In genomic region chr9:32968101-32969011, GRCh38 we compare ENCODE assay signal across 8 cellular contexts. TPM values are rescaled to one million over a fixed set of nuclear protein-coding genes. Genes with fewer than 3 reads are reported as not detected.
DNase-seq lines count a peak whose midpoint lies in the region; ATAC-seq and TF ChIP-seq lines count a peak whose summit lies in the region.

No MANE protein-coding gene starts in this region.

- no peaks in the 10 kb centered on the region for H3K27me3 ChIP-seq in HCT116 (ENCODE audit: insufficient read depth, low read length)

- H3K4me2 ChIP-seq in HCT116 (ENCODE audit: low read length), result no peak overlapping the region

- no peaks in the 10 kb centered on the region for H3K27me3 Mint-ChIP-seq in activated naive CD4-positive, alpha-beta T cell treated with anti-CD3 and anti-CD28 coated beads for 36 hours (ENCODE audit: low read depth)

- in situ Hi-C loops in SK-MEL-5 (cut with HindIII; ENCODE audit: low pct_unique_long_range_greater_than_20kb, low sequenced_read_pairs), result no loop called here

- no peak overlapping the region for H3K4me3 ChIP-seq in HCT116 (replicated peaks in 1 of 2; ENCODE audit: low read depth in 1 of 2, low read length in 2 of 2)

- H3K79me2 ChIP-seq in HCT116 (ENCODE audit: insufficient read depth, low read length), result no peaks in the 10 kb centered on the region

- H3K36me3 ChIP-seq in HCT116 (ENCODE audit: control insufficient read depth in 1 of 2, insufficient read depth in 2 of 2, low read length in 2 of 2), result peaks cover 5% of the 10 kb centered on the region in 2 experiments; a peak in 2 of 4 replicates

- H3K9ac ChIP-seq in HCT116 (ENCODE audit: low read length), result no peak overlapping the region

- no peaks in the 10 kb centered on the region for H3K9me3 Mint-ChIP-seq in activated naive CD4-positive, alpha-beta T cell treated with anti-CD3 and anti-CD28 coated beads for 36 hours

- CTCF ChIA-PET in HCT116 (lab: Charles Lee), result interaction anchor here (0.7 to 7.7 kb wide), 8 partner anchors 9 to 589 kb away, joined by 3 to 154 read pairs (median 7); partner anchors contain the start of gene ACO1
- CTCF ChIA-PET in activated naive CD4-positive, alpha-beta T cell treated with anti-CD3 and anti-CD28 coated beads for 36 hours (lab: Charles Lee), result interaction anchor here (0.7 to 4.3 kb wide), 14 partner anchors 8 to 592 kb away, joined by 3 to 30 read pairs (median 3); partner anchors contain the start of gene RIGI

- peaks cover 12% of the 10 kb centered on the region for H3K36me3 Mint-ChIP-seq in activated naive CD4-positive, alpha-beta T cell treated with anti-CD3 and anti-CD28 coated beads for 36 hours (ENCODE audit: low read depth)

- H2AFZ ChIP-seq in HCT116 (ENCODE audit: low read depth, low read length, poor library complexity, severe bottlenecking), result no peak overlapping the region

- intact Hi-C loops in HCT116 (cut with micrococcal nuclease) (loop anchor here (1.0 kb wide), 1 partner anchor 387 kb away; no protein-coding TSS in a partner anchor), head of caudate nucleus (cut with DNase I) (no loop called here)
- intact Hi-C loops in activated naive CD4-positive, alpha-beta T cell treated with anti-CD3 and anti-CD28 coated beads for 36 hours (cut with micrococcal nuclease), result loop anchor here (1.0 to 10.0 kb wide), 4 partner anchors 204 to 589 kb away; no protein-coding TSS in a partner anchor

- BruUV-seq in HCT116 (replicated peaks; lab: Mats Ljungman, UMichigan), result no TSS peak

- POLR2A ChIA-PET in HCT116 (lab: Charles Lee), result no interaction called here

- no peaks in the 10 kb centered on the region for H3K9me3 ChIP-seq in HCT116 (ENCODE audit: control insufficient read depth in 1 of 2, insufficient read depth in 1 of 2, low read depth in 1 of 2, low read length in 2 of 2)

- no peaks in the 10 kb centered on the region for H3K9me2 ChIP-seq in HCT116 (ENCODE audit: insufficient read depth)

- H4K20me1 ChIP-seq in HCT116 (ENCODE audit: insufficient read depth), result no peaks in the 10 kb centered on the region

- RAD21 ChIA-PET in HCT116 (lab: Charles Lee; ENCODE audit: low non-redundant PET in 1 of 2, low total read pairs in 2 of 2, uncharacterized antibody in 2 of 2, unreplicated experiment in 2 of 2), result interaction anchor here (0.9 to 2.5 kb wide), 4 partner anchors 379 to 588 kb away, joined by 3 to 11 read pairs (median 8); no protein-coding TSS in a partner anchor

- no peaks in the 10 kb centered on the region for H3K4me1 ChIP-seq in HCT116 (ENCODE audit: control insufficient read depth in 1 of 2, insufficient read depth in 2 of 2, low read length in 2 of 2)

- TF ChIP-seq POLR2A in HCT116 (IDR thresholded peaks at IDR 0.05; ENCODE audit: borderline replicate concordance, extremely low read depth, insufficient read depth, insufficient read length), result no peak

- H3K4me1 Mint-ChIP-seq in activated naive CD4-positive, alpha-beta T cell treated with anti-CD3 and anti-CD28 coated beads for 36 hours (ENCODE audit: low read depth), result no peaks in the 10 kb centered on the region

- peak; percentile 77 for DNase-seq in CD1c-positive myeloid dendritic cell (ENCODE audit: extremely low spot score)
- peak; percentile 6 for DNase-seq in HCT116 (ENCODE audit: low read depth, low spot score)
- DNase-seq in SK-MEL-5 (ENCODE audit: low read depth, low spot score), result peak; percentile 55
- peak; percentile 78 for DNase-seq in activated naive CD4-positive, alpha-beta T cell treated with anti-CD3 and anti-CD28 coated beads for 36 hours
- DNase-seq in head of caudate nucleus, result peak in 41 of 42 donors; percentile 26 to 92 (median 78)
- peak; percentile 53 for DNase-seq in putamen (ENCODE audit: low spot score)

- no peak overlapping the region for H3K27ac ChIP-seq in HCT116 (ENCODE audit: low read depth, low read length)

- no peak overlapping the region for H3K4me3 Mint-ChIP-seq in activated naive CD4-positive, alpha-beta T cell treated with anti-CD3 and anti-CD28 coated beads for 36 hours

- H3K27ac Mint-ChIP-seq in activated naive CD4-positive, alpha-beta T cell treated with anti-CD3 and anti-CD28 coated beads for 36 hours, result no peak overlapping the region

- peak; percentile 73 to 89 (median 82) for TF ChIP-seq CTCF in HCT116 (IDR thresholded peaks at IDR 0.05 in 2 of 3, conservative IDR thresholded peaks at IDR 0.05 in 1 of 3; ENCODE audit: borderline replicate concordance in 1 of 3, insufficient read depth in 1 of 3, low read depth in 2 of 3, low read length in 2 of 3)

- TF ChIP-seq RAD21 in HCT116 (IDR thresholded peaks at IDR 0.05; ENCODE audit: low read depth), result peak; percentile 78

- ATAC-seq in HCT116 (no peak), HG02642 (IDR thresholded peaks at IDR 0.05; ENCODE audit: poor library complexity, unreplicated experiment) (no peak), HG02623 (IDR thresholded peaks at IDR 0.05; ENCODE audit: unreplicated experiment) (no peak)

TF ChIP-seq in HCT116, 20 proteins besides CTCF, POLR2A, EP300 and RAD21:
- no peak for TF ChIP-seq ATF3 (IDR thresholded peaks at IDR 0.05)
- TF ChIP-seq SP1 (IDR thresholded peaks at IDR 0.05; ENCODE audit: low read depth), result no peak
- TF ChIP-seq EGR1 (IDR thresholded peaks at IDR 0.05; ENCODE audit: low read depth), result no peak
- TF ChIP-seq JUND (IDR thresholded peaks at IDR 0.05), result no peak
- no peak for TF ChIP-seq EZH2phosphoT487 (IDR thresholded peaks at IDR 0.05; ENCODE audit: borderline replicate concordance)

RNA-seq across cellular contexts. Expression of gene APTX, which starts 33.1 kb away (rescaled TPM):
- 44.0 TPM for total RNA-seq in HCT116 (2021; ENCODE audit: unreplicated experiment)
- 27.8 and 34.3 TPM in 2 replicates for polyA plus RNA-seq in HCT116 (2012)
- 38.2 and 39.0 TPM in 2 replicates for total RNA-seq in SK-MEL-5 (2014; rRNA removed; shearing (Covaris generic))
- 33.7 TPM in 2 replicates for polyA plus RNA-seq in SK-MEL-5 (2015; cell fraction: cytosol; rRNA removed)
- 52.4 and 55.5 TPM in 2 replicates for polyA plus RNA-seq in SK-MEL-5 (2015; cell fraction: nucleus; rRNA removed)
- total RNA-seq in activated naive CD4-positive, alpha-beta T cell treated with anti-CD3 and anti-CD28 coated beads for 36 hours, result 10 to 100 TPM; 41.8 to 42.0 TPM

RNA-seq across cellular contexts. Expression of gene DNAJA1, which starts 56.7 kb away (rescaled TPM):
- 117 TPM for total RNA-seq in HCT116 (2021; ENCODE audit: unreplicated experiment)
- 60.8 and 68.4 TPM in 2 replicates for polyA plus RNA-seq in HCT116 (2012)
- 138 and 152 TPM in 2 replicates for total RNA-seq in SK-MEL-5 (2014; rRNA removed; shearing (Covaris generic))
- 163 and 176 TPM in 2 replicates for polyA plus RNA-seq in SK-MEL-5 (2015; cell fraction: cytosol; rRNA removed)
- polyA plus RNA-seq in SK-MEL-5 (2015; cell fraction: nucleus; rRNA removed), result 59.2 and 62.9 TPM in 2 replicates
- 100 to 1,000 TPM; 110 to 120 TPM for total RNA-seq in activated naive CD4-positive, alpha-beta T cell treated with anti-CD3 and anti-CD28 coated beads for 36 hours

Comparison
In these comparisons a context has a peak if more than half of its experiments do, and no peak if none do; other contexts are left out.
1. DNase-seq: peak in every context shown above with its lines; median percentile 78 in activated naive CD4-positive, alpha-beta T cell treated with anti-CD3 and anti-CD28 coated beads for 36 hours; 78 in head of caudate nucleus; 77 in CD1c-positive myeloid dendritic cell; 55 in SK-MEL-5; 53 in putamen; 6 in HCT116.